ENCODE assay signal across 10 cellular contexts in the genomic region with DNA sequence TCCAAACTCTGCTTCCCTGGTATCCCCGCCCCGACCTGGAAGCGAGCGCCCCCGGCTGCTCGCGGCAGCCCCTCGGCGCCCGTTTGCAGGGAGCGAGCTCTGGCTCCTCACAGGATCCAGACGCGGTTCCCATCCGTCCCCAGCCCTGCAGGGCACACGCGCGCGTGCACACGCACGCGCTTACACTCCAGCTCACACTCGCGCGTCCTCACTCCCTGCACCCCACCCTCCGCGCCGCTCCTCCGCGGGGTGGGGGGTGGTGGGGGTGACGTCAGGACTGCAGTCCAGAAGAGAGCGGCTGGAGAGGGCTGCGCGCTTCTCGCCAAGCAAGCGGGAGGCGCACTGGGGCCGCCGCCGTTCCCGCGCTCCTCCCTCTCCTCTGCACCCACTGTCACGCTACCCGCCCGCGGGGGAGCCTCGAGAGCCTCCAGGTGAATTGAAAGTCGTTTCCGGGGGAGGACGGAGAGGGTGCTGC.
DNase-seq lines count a peak whose midpoint lies in the region; TF ChIP-seq lines count a peak whose summit lies in the region.
"Had no signal": no experiment of that assay in that cellular context is flagged by ENCODE, and none has a peak within 500 bp of the region (broad histone marks: within the 10 kb centered on the region; RNA-seq: fewer than 3 reads in every experiment).

No MANE protein-coding gene starts in this region.

- CTCF ChIA-PET in GM10248 (lab: Yijun Ruan, JAX): no interaction called here

- TF ChIP-seq POLR2A in tibial nerve (IDR thresholded peaks at IDR 0.05): no peak

- no peak overlapping the region for H3K27ac ChIP-seq in WERI-Rb-1
- H3K27ac ChIP-seq in tibial nerve: no peak overlapping the region

- WGBS in tibial nerve, 2 donors: 1 to 2% methylated on average over 14 to 29 of the region's 49 CpGs

- H3K4me3 ChIP-seq in WERI-Rb-1 (ENCODE audit: low read depth, low read length) (peak overlapping the region; percentile 47), iPS-15b (ENCODE audit: low read depth, low read length) (peak overlapping the region; percentile 64), tibial nerve (peak overlapping the region in 1 of 4 donors; percentile 36)

- no peak overlapping the region for H3K9ac ChIP-seq in iPS-15b (ENCODE audit: low read depth, low read length)

- peak; percentile 68 for DNase-seq in DMS53 (lab: John Stamatoyannopoulos, UW)
- no peak for DNase-seq in DMS53 treated with DMSO at 0.1 percent for 48 hours (lab: John Stamatoyannopoulos, UW; ENCODE audit: unreplicated experiment)
- peak; percentile 19 for DNase-seq in WERI-Rb-1
- peak; percentile 96 for DNase-seq in retina
- no peak for DNase-seq in GM10248 (ENCODE audit: extremely low spot score)
- DNase-seq in activated gamma-delta T cell (lab: John Stamatoyannopoulos, UW): no peak
- no peak for DNase-seq in tibial nerve (ENCODE audit: low spot score in 2 of 2)
- DNase-seq: left colon; stimulated activated CD4-positive, alpha-beta T cell treated with anti-CD3 and anti-CD28 coated beads, Interleukin-4, amount 100 ng/mL, for 24 hours had no signal

- TF ChIP-seq CTCF in WERI-Rb-1 (IDR thresholded peaks at IDR 0.05; ENCODE audit: low read depth, low read length) (no peak), GM10248 (IDR thresholded peaks at IDR 0.05; ENCODE audit: control extremely low read depth, extremely low read depth, low read depth, missing control alignments) (no peak), tibial nerve (IDR thresholded peaks at IDR 0.05) (no peak)

- H3K36me3 ChIP-seq in WERI-Rb-1 (no peaks in the 10 kb centered on the region), iPS-15b (ENCODE audit: control insufficient read depth, insufficient read depth, low read length) (no peaks in the 10 kb centered on the region), tibial nerve (no peaks in the 10 kb centered on the region)

- H3K9me3 ChIP-seq in WERI-Rb-1 (ENCODE audit: severe bottlenecking) (no peaks in the 10 kb centered on the region), iPS-15b (ENCODE audit: control insufficient read depth, insufficient read depth, low read length) (no peaks in the 10 kb centered on the region), tibial nerve (no peaks in the 10 kb centered on the region)

- POLR2A ChIA-PET in GM10248 (lab: Yijun Ruan, JAX): no interaction called here

- TF ChIP-seq EP300 in tibial nerve (IDR thresholded peaks at IDR 0.05): no peak

- no peaks in the 10 kb centered on the region for H3K4me1 ChIP-seq in iPS-15b (ENCODE audit: control insufficient read depth, insufficient read depth, low read length)
- peaks cover 0 to 36% (median 0%) of the 10 kb centered on the region in 4 donors for H3K4me1 ChIP-seq in tibial nerve

- peaks cover 20% of the 10 kb centered on the region for H3K27me3 ChIP-seq in WERI-Rb-1 (ENCODE audit: insufficient read depth, low read depth, severe bottlenecking)
- H3K27me3 ChIP-seq in iPS-15b (ENCODE audit: control insufficient read depth, insufficient read depth, low read length): peaks cover 98% of the 10 kb centered on the region
- peaks cover 0 to 43% of the 10 kb centered on the region in 2 donors for H3K27me3 ChIP-seq in tibial nerve

Comparison
In these comparisons a context has a peak if more than half of its experiments do, and no peak if none do; other contexts are left out.
1. DNase-seq: peak in DMS53 (single experiment), WERI-Rb-1 (single experiment) and retina (single experiment); none in DMS53 treated with DMSO at 0.1 percent for 48 hours (single experiment), GM10248 (single experiment), activated gamma-delta T cell (single experiment) and tibial nerve (0 of 2).